ENCODE assay signal across 10 cellular contexts in genomic region chr20:63819224-63819917, GRCh38. TPM values are rescaled to one million over a fixed set of nuclear protein-coding genes. Genes with fewer than 3 reads are reported as not detected.
DNase-seq lines count a peak whose midpoint lies in the region; ATAC-seq and TF ChIP-seq lines count a peak whose summit lies in the region.
"Had no signal": no experiment of that assay in that cellular context is flagged by ENCODE, and none has a peak within 500 bp of the region (broad histone marks: within the 10 kb centered on the region; RNA-seq: fewer than 3 reads in every experiment).

No MANE protein-coding gene starts in this region.

- WGBS in esophagus muscularis mucosa = 63% methylated on average over 23 of the region's 24 CpGs

- intact Hi-C loops in CD8-positive, alpha-beta T cell (cut with DNase I, micrococcal nuclease) = no loop called here
- intact Hi-C loops in esophagus muscularis mucosa (cut with DNase I) = no loop called here

- no peaks in the 10 kb centered on the region for H4K20me1 ChIP-seq in OCI-LY1 (ENCODE audit: insufficient read depth, low read length)

- H3K9ac ChIP-seq in OCI-LY1 (ENCODE audit: low read length) = no peak overlapping the region

- no peaks in the 10 kb centered on the region for H3F3A ChIP-seq in OCI-LY1 (ENCODE audit: insufficient read depth, low read length)

- H2AFZ ChIP-seq in OCI-LY1 (ENCODE audit: low read length) = no peak overlapping the region

- POLR2A ChIA-PET in CD8-positive, alpha-beta T cell (lab: Charles Lee) = no interaction called here

- no peaks in the 10 kb centered on the region for H3K36me3 ChIP-seq in CD8-positive, alpha-beta T cell (ENCODE audit: insufficient read depth, low read length)
- H3K36me3 ChIP-seq in OCI-LY1 (ENCODE audit: insufficient read depth, low read length) = no peaks in the 10 kb centered on the region
- H3K36me3 ChIP-seq in esophagus muscularis mucosa = peaks cover 0 to 9% (median 0%) of the 10 kb centered on the region in 4 donors

- H3K4me1 ChIP-seq in CD8-positive, alpha-beta T cell (ENCODE audit: insufficient read depth, low read length) = no peaks in the 10 kb centered on the region
- H3K4me1 ChIP-seq in OCI-LY1 (ENCODE audit: insufficient read depth, low read length, severe bottlenecking) = peaks cover 6% of the 10 kb centered on the region
- peaks cover 12 to 27% (median 24%) of the 10 kb centered on the region in 4 donors for H3K4me1 ChIP-seq in esophagus muscularis mucosa

- H3K36me3 Mint-ChIP-seq in CD8-positive, alpha-beta T cell = no peaks in the 10 kb centered on the region
- H3K36me3 Mint-ChIP-seq in neural crest cell (ENCODE audit: low read depth) = peaks cover 3% of the 10 kb centered on the region

- peak overlapping the region; percentile 4 for H3K4me3 Mint-ChIP-seq in CD8-positive, alpha-beta T cell
- peak overlapping the region; percentile 48 for H3K4me3 Mint-ChIP-seq in neural crest cell
- H3K4me3 Mint-ChIP-seq: activated naive CD8-positive, alpha-beta T cell treated with anti-CD3 and anti-CD28 coated beads, Interleukin-2, amount 50 U/mL, for 24 hours had no signal

- no peak for TF ChIP-seq POLR2A in esophagus muscularis mucosa (IDR thresholded peaks at IDR 0.05; ENCODE audit: low read depth)

- CTCF ChIA-PET in CD8-positive, alpha-beta T cell (lab: Charles Lee) = no interaction called here

- H3K27me3 Mint-ChIP-seq in CD8-positive, alpha-beta T cell (ENCODE audit: low read depth) = peaks cover 6% of the 10 kb centered on the region
- peaks cover 8% of the 10 kb centered on the region for H3K27me3 Mint-ChIP-seq in neural crest cell (ENCODE audit: low read depth)

- H3K79me2 ChIP-seq in OCI-LY1 (ENCODE audit: insufficient read depth, low read length) = no peaks in the 10 kb centered on the region

- no peaks in the 10 kb centered on the region for H3K27me3 ChIP-seq in CD8-positive, alpha-beta T cell (ENCODE audit: insufficient read depth, low read length)
- H3K27me3 ChIP-seq in OCI-LY1 (ENCODE audit: insufficient read depth, low read length) (no peaks in the 10 kb centered on the region), esophagus muscularis mucosa (peaks cover 0 to 5% (median 0%) of the 10 kb centered on the region in 4 donors)

- no peak for ATAC-seq in CD8-positive, alpha-beta T cell
- ATAC-seq: activated naive CD8-positive, alpha-beta T cell treated with anti-CD3 and anti-CD28 coated beads, Interleukin-2, amount 50 U/mL, for 24 hours had no signal

- TF ChIP-seq CTCF in CD8-positive, alpha-beta T cell (IDR thresholded peaks at IDR 0.05) = no peak
- TF ChIP-seq CTCF in OCI-LY1 (IDR thresholded peaks at IDR 0.05; ENCODE audit: low read length) = peak; percentile 41; the same call in 1 of the 2 replicates
- peak; percentile 23 to 44 (median 23) for TF ChIP-seq CTCF in esophagus muscularis mucosa (IDR thresholded peaks at IDR 0.05)
- peak; percentile 37 for TF ChIP-seq CTCF in neural crest cell (conservative IDR thresholded peaks at IDR 0.05)

- peak overlapping the region; percentile 48; the same call in 1 of the 2 replicates for H3K4me2 ChIP-seq in OCI-LY1 (ENCODE audit: low read length)

- no peaks in the 10 kb centered on the region for H3K9me3 ChIP-seq in CD8-positive, alpha-beta T cell (ENCODE audit: low read length)
- H3K9me3 ChIP-seq in OCI-LY1 (ENCODE audit: low read length) = no peaks in the 10 kb centered on the region
- no peaks in the 10 kb centered on the region for H3K9me3 ChIP-seq in esophagus muscularis mucosa

- no peaks in the 10 kb centered on the region for H3K4me1 Mint-ChIP-seq in CD8-positive, alpha-beta T cell (ENCODE audit: low read depth)
- peaks cover 29% of the 10 kb centered on the region for H3K4me1 Mint-ChIP-seq in neural crest cell
- H3K4me1 Mint-ChIP-seq: activated naive CD8-positive, alpha-beta T cell treated with anti-CD3 and anti-CD28 coated beads, Interleukin-2, amount 50 U/mL, for 24 hours had no signal

- no peak for DNase-seq in CD8-positive, alpha-beta T cell
- DNase-seq in esophagus muscularis mucosa (ENCODE audit: extremely low spot score) = no peak
- no peak for DNase-seq in neural crest cell (ENCODE audit: low read depth, low spot score)
- DNase-seq in D341Med (ENCODE audit: low spot score) = no peak
- no peak for DNase-seq in GM19240 (ENCODE audit: insufficient read length, low spot score)
- DNase-seq in NAMALWA (ENCODE audit: low spot score) = no peak
- no peak for DNase-seq in COLO668 (lab: John Stamatoyannopoulos, UW; ENCODE audit: unreplicated experiment)
- DNase-seq: activated naive CD8-positive, alpha-beta T cell treated with anti-CD3 and anti-CD28 coated beads, Interleukin-2, amount 50 U/mL, for 24 hours had no signal

- H3K9me3 Mint-ChIP-seq in CD8-positive, alpha-beta T cell = no peaks in the 10 kb centered on the region
- H3K9me3 Mint-ChIP-seq in neural crest cell = peaks cover 4% of the 10 kb centered on the region
- H3K9me3 Mint-ChIP-seq: activated naive CD8-positive, alpha-beta T cell treated with anti-CD3 and anti-CD28 coated beads, Interleukin-2, amount 50 U/mL, for 24 hours had no signal

- peak overlapping the region; percentile 20 for H3K27ac Mint-ChIP-seq in CD8-positive, alpha-beta T cell
- H3K27ac Mint-ChIP-seq in neural crest cell (ENCODE audit: unreplicated experiment) = peak overlapping the region; percentile 64
- H3K27ac Mint-ChIP-seq: activated naive CD8-positive, alpha-beta T cell treated with anti-CD3 and anti-CD28 coated beads, Interleukin-2, amount 50 U/mL, for 24 hours had no signal

- H3K9me2 ChIP-seq in OCI-LY1 (ENCODE audit: low read depth, low read length) = no peaks in the 10 kb centered on the region

- no peak for TF ChIP-seq EP300 in esophagus muscularis mucosa (IDR thresholded peaks at IDR 0.05)

- no peak overlapping the region for H3K4me3 ChIP-seq in CD8-positive, alpha-beta T cell (ENCODE audit: low read depth, low read length)
- peak overlapping the region; percentile 32 for H3K4me3 ChIP-seq in OCI-LY1 (ENCODE audit: low read depth, low read length, poor library complexity, severe bottlenecking)
- H3K4me3 ChIP-seq in esophagus muscularis mucosa = peak overlapping the region in 1 of 4 donors; percentile 30

- H3K27ac ChIP-seq in CD8-positive, alpha-beta T cell (ENCODE audit: low read depth, low read length) = no peak overlapping the region
- H3K27ac ChIP-seq in OCI-LY1 (ENCODE audit: low read depth, low read length, poor library complexity, severe bottlenecking) (no peak overlapping the region), esophagus muscularis mucosa (replicated peaks in 1 of 4) (peak overlapping the region in 3 of 4 donors; percentile 7 to 22 (median 19))

RNA-seq across cellular contexts. Expression of gene ZBTB46, which starts 11.7 kb away (rescaled TPM):
- not detected for total RNA-seq in CD8-positive, alpha-beta T cell
- total RNA-seq in esophagus muscularis mucosa (10 to 100 TPM in 3 of 4 donors, 1 to 10 TPM in 1; 9.6 to 22.8 (median 13.8) TPM), neural crest cell (23.7 and 23.8 TPM in 2 replicates)

RNA-seq across cellular contexts. Expression of gene ABHD16B, which starts 41.9 kb away (rescaled TPM):
- not detected for total RNA-seq in CD8-positive, alpha-beta T cell
- not detected for total RNA-seq in esophagus muscularis mucosa
- not detected in 2 replicates for total RNA-seq in neural crest cell
- total RNA-seq: mononuclear cell had no signal

RNA-seq across cellular contexts. Expression of gene TPD52L2, which starts 45.7 kb away (rescaled TPM):
- total RNA-seq in CD8-positive, alpha-beta T cell = 10 to 100 TPM; 18.7 to 19.4 TPM
- total RNA-seq in esophagus muscularis mucosa (100 to 1,000 TPM; 110 to 162 (median 134) TPM), neural crest cell (57.4 and 58.2 TPM in 2 replicates)

Comparison
In these comparisons a context has a peak if more than half of its experiments do, and no peak if none do; other contexts are left out.
1. H3K27ac ChIP-seq: peak in esophagus muscularis mucosa (3 of 4); none in CD8-positive, alpha-beta T cell (single experiment) and OCI-LY1 (single experiment).
2. RNA of gene ZBTB46, which starts 11.7 kb away (total RNA-seq): 23.7 to 23.8 TPM in neural crest cell and 9.6 to 22.8 TPM in esophagus muscularis mucosa; not detected in CD8-positive, alpha-beta T cell; every median in the first group is over 4 times any median in the second.